In genomic region chr17:79806863-79807720, GRCh38 we compare ENCODE assay signal across 33 cellular contexts. TPM values are rescaled to one million over a fixed set of nuclear protein-coding genes. Genes with fewer than 3 reads are reported as not detected.
A peak's percentile ranks its signal among the peaks of the same experiment; 100 is the strongest.
DNase-seq lines count a peak whose midpoint lies in the region; ATAC-seq, FAIRE-seq and TF ChIP-seq lines count a peak whose summit lies in the region.
"Had no signal": no experiment of that assay in that cellular context is flagged by ENCODE, and none has a peak within 500 bp of the region (broad histone marks: within the 10 kb centered on the region; RNA-seq: fewer than 3 reads in every experiment).

No MANE protein-coding gene starts in this region.

- H3K27me3 ChIP-seq in WERI-Rb-1 (ENCODE audit: insufficient read depth, low read depth, severe bottlenecking), result no peaks in the 10 kb centered on the region
- H3K27me3 ChIP-seq in endothelial cell of umbilical vein (ENCODE audit: control insufficient read depth in 2 of 2, insufficient read depth in 2 of 2, low read length in 2 of 2), result peaks cover 87 to 92% of the 10 kb centered on the region in 2 experiments

- TF ChIP-seq CTCF in WERI-Rb-1 (IDR thresholded peaks at IDR 0.05; ENCODE audit: low read depth, low read length) (0 out of 2 replicates have a peak, but pooled peaks have one; percentile 10), endothelial cell of umbilical vein (IDR thresholded peaks at IDR 0.05; ENCODE audit: extremely low read depth in 1 of 2, insufficient read depth in 1 of 2, low read depth in 1 of 2, low read length in 2 of 2) (no peak), GM13977 (IDR thresholded peaks at IDR 0.05; ENCODE audit: extremely low read depth, insufficient read depth, missing control alignments) (no peak)

- H3K9me3 Mint-ChIP-seq in activated naive CD4-positive, alpha-beta T cell treated with anti-CD3 and anti-CD28 coated beads, Interleukin-2, amount 10 ng/mL, durations not matched to agents 7 days and 5 days, result no peaks in the 10 kb centered on the region
- no peaks in the 10 kb centered on the region for H3K9me3 Mint-ChIP-seq in activated naive CD4-positive, alpha-beta T cell treated with anti-CD3 and anti-CD28 coated beads for 36 hours
- H3K9me3 Mint-ChIP-seq: activated T-cell treated with anti-CD3 and anti-CD28 coated beads, Interleukin-2, amount 50 U/mL, for 4 hours; natural killer cell treated with Interleukin-12 subunit alpha and Interleukin-12 subunit beta and Interleukin-15 and Interleukin-18, amount 100 ng/mL, for 72 hours had no signal

- no peak overlapping the region for H3K4me2 ChIP-seq in endothelial cell of umbilical vein (ENCODE audit: insufficient read depth, low read length)
- H3K4me2 ChIP-seq: A549 had no signal

- peaks cover 46% of the 10 kb centered on the region for H3K4me1 Mint-ChIP-seq in activated naive CD4-positive, alpha-beta T cell treated with anti-CD3 and anti-CD28 coated beads, Interleukin-2, amount 10 ng/mL, durations not matched to agents 7 days and 5 days
- peaks cover 37% of the 10 kb centered on the region for H3K4me1 Mint-ChIP-seq in activated naive CD4-positive, alpha-beta T cell treated with anti-CD3 and anti-CD28 coated beads for 36 hours (ENCODE audit: low read depth)

- H3K9me3 ChIP-seq in WERI-Rb-1 (ENCODE audit: severe bottlenecking) (peaks cover 3% of the 10 kb centered on the region), endothelial cell of umbilical vein (replicated peaks; ENCODE audit: control insufficient read depth, insufficient read depth, low read length) (no peaks in the 10 kb centered on the region)
- H3K9me3 ChIP-seq: A549, breast epithelium, HAP-1, suprapubic skin, upper lobe of right lung had no signal

- peak overlapping the region; percentile 20 for H3K27ac Mint-ChIP-seq in activated naive CD4-positive, alpha-beta T cell treated with anti-CD3 and anti-CD28 coated beads, Interleukin-2, amount 10 ng/mL, durations not matched to agents 7 days and 5 days
- no peak overlapping the region for H3K27ac Mint-ChIP-seq in activated naive CD4-positive, alpha-beta T cell treated with anti-CD3 and anti-CD28 coated beads for 36 hours

- in situ Hi-C loops in GM13977 (cut with MboI; ENCODE audit: low pct_unique_long_range_greater_than_20kb, low sequenced_read_pairs, unreplicated experiment), result no loop called here

- peaks cover 5% of the 10 kb centered on the region for H3K4me1 ChIP-seq in endothelial cell of umbilical vein (ENCODE audit: control insufficient read depth, extremely low read depth, insufficient read depth, low read length)

- no peaks in the 10 kb centered on the region for H4K20me1 ChIP-seq in endothelial cell of umbilical vein (replicated peaks; ENCODE audit: control insufficient read depth, extremely low read depth, insufficient read depth, low read length)

- no peak overlapping the region for H3K27ac ChIP-seq in WERI-Rb-1
- H3K27ac ChIP-seq in endothelial cell of umbilical vein (ENCODE audit: insufficient read depth, low read depth, low read length), result no peak overlapping the region
- H3K27ac ChIP-seq: A549, breast epithelium, HL-60, suprapubic skin, upper lobe of right lung had no signal

- no peak overlapping the region for H3K4me3 Mint-ChIP-seq in activated naive CD4-positive, alpha-beta T cell treated with anti-CD3 and anti-CD28 coated beads, Interleukin-2, amount 10 ng/mL, durations not matched to agents 7 days and 5 days
- H3K4me3 Mint-ChIP-seq in activated naive CD4-positive, alpha-beta T cell treated with anti-CD3 and anti-CD28 coated beads for 36 hours, result no peak overlapping the region
- H3K4me3 Mint-ChIP-seq: activated T-cell treated with anti-CD3 and anti-CD28 coated beads, Interleukin-2, amount 50 U/mL, for 4 hours; natural killer cell treated with Interleukin-12 subunit alpha and Interleukin-12 subunit beta and Interleukin-15 and Interleukin-18, amount 100 ng/mL, for 72 hours had no signal

- FAIRE-seq in endothelial cell of umbilical vein (lab: Jason Lieb, UNC), result no peak
- FAIRE-seq in urothelium cell line (lab: Jason Lieb, UNC), result peak; percentile 27
- FAIRE-seq: A549, GM18507, RCC 7860, small intestine had no signal

- POLR2A ChIA-PET in endothelial cell of umbilical vein (lab: Charles Lee), result no interaction called here

- no peaks in the 10 kb centered on the region for H3K9me1 ChIP-seq in endothelial cell of umbilical vein (replicated peaks; ENCODE audit: control insufficient read depth, extremely low read depth, insufficient read depth, low read length)

- ATAC-seq in GM18870 (IDR thresholded peaks at IDR 0.05; ENCODE audit: unreplicated experiment), result no peak
- ATAC-seq: A549; activated T-cell treated with anti-CD3 and anti-CD28 coated beads, Interleukin-2, amount 50 U/mL, for 4 hours; left lobe of liver; natural killer cell treated with Interleukin-12 subunit alpha and Interleukin-12 subunit beta and Interleukin-15 and Interleukin-18, amount 100 ng/mL, for 72 hours; upper lobe of right lung had no signal

- peaks cover 6% of the 10 kb centered on the region for H3K36me3 Mint-ChIP-seq in activated naive CD4-positive, alpha-beta T cell treated with anti-CD3 and anti-CD28 coated beads, Interleukin-2, amount 10 ng/mL, durations not matched to agents 7 days and 5 days
- no peaks in the 10 kb centered on the region for H3K36me3 Mint-ChIP-seq in activated naive CD4-positive, alpha-beta T cell treated with anti-CD3 and anti-CD28 coated beads for 36 hours (ENCODE audit: low read depth)

- no peak for TF ChIP-seq POLR2A in endothelial cell of umbilical vein (IDR thresholded peaks at IDR 0.05; ENCODE audit: low read depth, low read length)

- H3K36me3 ChIP-seq in WERI-Rb-1 (no peaks in the 10 kb centered on the region), endothelial cell of umbilical vein (ENCODE audit: control insufficient read depth in 2 of 2, extremely low read depth in 1 of 2, insufficient read depth in 2 of 2, low read length in 2 of 2) (no peaks in the 10 kb centered on the region)
- H3K36me3 ChIP-seq: breast epithelium, HAP-1, suprapubic skin, upper lobe of right lung had no signal

- BruUV-seq in endothelial cell of umbilical vein (replicated peaks; lab: Mats Ljungman, UMichigan), result no TSS peak

- no peak overlapping the region for H2AFZ ChIP-seq in endothelial cell of umbilical vein (ENCODE audit: low read depth, low read length)

- no peaks in the 10 kb centered on the region for H3K79me2 ChIP-seq in endothelial cell of umbilical vein (ENCODE audit: control insufficient read depth, insufficient read depth, low read length)

- intact Hi-C loops in activated naive CD4-positive, alpha-beta T cell treated with anti-CD3 and anti-CD28 coated beads for 36 hours (cut with micrococcal nuclease), result loop anchor here (5.0 kb wide), 1 partner anchor 165 kb away; no protein-coding TSS in a partner anchor
- intact Hi-C loops in endothelial cell of umbilical vein (cut with micrococcal nuclease), result no loop called here

- DNase-seq in activated naive CD4-positive, alpha-beta T cell treated with anti-CD3 and anti-CD28 coated beads, Interleukin-2, amount 10 ng/mL, durations not matched to agents 7 days and 5 days, result no peak
- no peak for DNase-seq in activated naive CD4-positive, alpha-beta T cell treated with anti-CD3 and anti-CD28 coated beads for 36 hours
- DNase-seq in WERI-Rb-1, result no peak
- DNase-seq in endothelial cell of umbilical vein (ENCODE audit: low read depth, low spot score), result no peak
- DNase-seq in urothelium cell line (ENCODE audit: low spot score), result no peak
- DNase-seq in GM13977 (ENCODE audit: low spot score), result no peak
- no peak for DNase-seq in GM19238 (ENCODE audit: insufficient read length, low spot score)
- DNase-seq: activated CD4-positive, alpha-beta T cell treated with anti-CD3 and anti-CD28 coated beads for 48 hours; activated gamma-delta T cell treated with Interleukin-2 at 50 U/mL for 16 hours; activated T-cell treated with anti-CD3 and anti-CD28 coated beads, Interleukin-2, amount 50 U/mL, for 4 hours; AML-193; CD4-positive, alpha-beta memory T cell; effector CD8-positive, alpha-beta T cell; EL; erythroblast; NCI-H1417; NCI-H2081; NCI-H69; retina; small intestine; stimulated activated naive CD4-positive, alpha-beta T cell treated with Interleukin-2 at 50 U/mL for 16 hours; T1000; upper lobe of right lung had no signal

- no peak overlapping the region for H3K4me3 ChIP-seq in WERI-Rb-1 (ENCODE audit: low read depth, low read length)
- H3K4me3 ChIP-seq in endothelial cell of umbilical vein (replicated peaks in 1 of 3; ENCODE audit: insufficient read depth in 1 of 3, low read depth in 1 of 3, low read length in 3 of 3), result no peak overlapping the region
- H3K4me3 ChIP-seq: A549, breast epithelium, HAP-1, suprapubic skin, upper lobe of right lung had no signal

- CTCF ChIA-PET in activated naive CD4-positive, alpha-beta T cell treated with anti-CD3 and anti-CD28 coated beads, Interleukin-2, amount 10 ng/mL, durations not matched to agents 7 days and 5 days (lab: Charles Lee), result interaction anchor here (0.7 to 6.8 kb wide), 8 partner anchors 19 to 187 kb away, joined by 3 to 39 read pairs (median 11); partner anchors contain the start of gene CBX4
- CTCF ChIA-PET in activated naive CD4-positive, alpha-beta T cell treated with anti-CD3 and anti-CD28 coated beads for 36 hours (lab: Charles Lee), result interaction anchor here (0.6 to 1.9 kb wide), 7 partner anchors 12 to 169 kb away, joined by 3 to 7 read pairs (median 4); no protein-coding TSS in a partner anchor
- CTCF ChIA-PET in endothelial cell of umbilical vein (lab: Charles Lee), result interaction anchor here (1.1 to 3.3 kb wide), 5 partner anchors 9 to 66 kb away, joined by 3 to 20 read pairs (median 9); partner anchors contain the start of gene CBX8

- dilution Hi-C loops in endothelial cell of umbilical vein (cut with MboI; ENCODE audit: extremely low pct_ligation_motif_present, low sequenced_read_pairs), result no loop called here

- no peak overlapping the region for H3K9ac ChIP-seq in endothelial cell of umbilical vein (replicated peaks; ENCODE audit: extremely low read depth, insufficient read depth, low read length)

- H3K27me3 Mint-ChIP-seq in activated naive CD4-positive, alpha-beta T cell treated with anti-CD3 and anti-CD28 coated beads, Interleukin-2, amount 10 ng/mL, durations not matched to agents 7 days and 5 days, result peaks cover 100% of the 10 kb centered on the region
- H3K27me3 Mint-ChIP-seq in activated naive CD4-positive, alpha-beta T cell treated with anti-CD3 and anti-CD28 coated beads for 36 hours (ENCODE audit: low read depth), result peaks cover 77% of the 10 kb centered on the region

RNA-seq across cellular contexts. Expression of gene CBX8, which starts 10.2 kb away (rescaled TPM):
- 1 to 10 TPM; 3.8 to 3.9 TPM for total RNA-seq in activated naive CD4-positive, alpha-beta T cell treated with anti-CD3 and anti-CD28 coated beads for 36 hours
- total RNA-seq in endothelial cell of umbilical vein, result 3.1 TPM in 2 replicates
- polyA plus RNA-seq in endothelial cell of umbilical vein, result 0.49 and 0.69 TPM in 2 replicates
- polyA plus RNA-seq in endothelial cell of umbilical vein (2011; cell fraction: cytosol; rRNA removed), result 0.28 and 0.41 TPM in 2 replicates
- 0.40 and 1.1 TPM in 2 replicates for polyA plus RNA-seq in endothelial cell of umbilical vein (2011; cell fraction: nucleus; rRNA removed)
- 1.4 and 1.8 TPM in 2 replicates for polyA plus RNA-seq in endothelial cell of umbilical vein (2012)
- polyA minus RNA-seq in endothelial cell of umbilical vein, result 0.25 and 1.1 TPM in 2 replicates
- 2.4 TPM for polyA minus RNA-seq in endothelial cell of umbilical vein (2011; cell fraction: cytosol; rRNA and poly(A)+ RNA removed)
- polyA minus RNA-seq in endothelial cell of umbilical vein (2011; cell fraction: nucleus; rRNA and poly(A)+ RNA removed), result 0.19 and 0.34 TPM in 2 replicates

RNA-seq across cellular contexts. Expression of gene CBX2, which starts 29.1 kb away (rescaled TPM):
- 1 to 10 TPM; 5.2 to 5.8 TPM for total RNA-seq in activated naive CD4-positive, alpha-beta T cell treated with anti-CD3 and anti-CD28 coated beads for 36 hours
- 19.8 and 20.0 TPM in 2 replicates for total RNA-seq in endothelial cell of umbilical vein
- polyA plus RNA-seq in endothelial cell of umbilical vein, result 10.5 and 12.6 TPM in 2 replicates
- 8.4 and 9.0 TPM in 2 replicates for polyA plus RNA-seq in endothelial cell of umbilical vein (2011; cell fraction: cytosol; rRNA removed)
- polyA plus RNA-seq in endothelial cell of umbilical vein (2011; cell fraction: nucleus; rRNA removed), result 11.0 and 11.7 TPM in 2 replicates
- polyA plus RNA-seq in endothelial cell of umbilical vein (2012), result 9.3 and 9.8 TPM in 2 replicates
- polyA minus RNA-seq in endothelial cell of umbilical vein, result 11.0 and 12.1 TPM in 2 replicates
- polyA minus RNA-seq in endothelial cell of umbilical vein (2011; cell fraction: cytosol; rRNA and poly(A)+ RNA removed), result 23.6 TPM
- polyA minus RNA-seq in endothelial cell of umbilical vein (2011; cell fraction: nucleus; rRNA and poly(A)+ RNA removed), result 3.8 and 6.0 TPM in 2 replicates
- polyA plus RNA-seq: CD4-positive, alpha-beta memory T cell had no signal

RNA-seq across cellular contexts. Expression of gene CBX4, which starts 32.1 kb away (rescaled TPM):
- 10 to 100 TPM; 22.7 to 26.3 TPM for total RNA-seq in activated naive CD4-positive, alpha-beta T cell treated with anti-CD3 and anti-CD28 coated beads for 36 hours
- total RNA-seq in endothelial cell of umbilical vein, result 12.3 TPM in 2 replicates
- polyA plus RNA-seq in endothelial cell of umbilical vein, result 7.0 and 9.3 TPM in 2 replicates
- 3.9 and 5.3 TPM in 2 replicates for polyA plus RNA-seq in endothelial cell of umbilical vein (2011; cell fraction: cytosol; rRNA removed)
- polyA plus RNA-seq in endothelial cell of umbilical vein (2011; cell fraction: nucleus; rRNA removed), result 4.6 and 5.5 TPM in 2 replicates
- polyA plus RNA-seq in endothelial cell of umbilical vein (2012), result 3.4 and 5.9 TPM in 2 replicates
- 2.9 and 3.6 TPM in 2 replicates for polyA minus RNA-seq in endothelial cell of umbilical vein
- polyA minus RNA-seq in endothelial cell of umbilical vein (2011; cell fraction: cytosol; rRNA and poly(A)+ RNA removed), result 36.5 TPM
- 2.4 and 3.1 TPM in 2 replicates for polyA minus RNA-seq in endothelial cell of umbilical vein (2011; cell fraction: nucleus; rRNA and poly(A)+ RNA removed)
